28 cellular contexts compared by ENCODE assay signal in the genomic region with DNA sequence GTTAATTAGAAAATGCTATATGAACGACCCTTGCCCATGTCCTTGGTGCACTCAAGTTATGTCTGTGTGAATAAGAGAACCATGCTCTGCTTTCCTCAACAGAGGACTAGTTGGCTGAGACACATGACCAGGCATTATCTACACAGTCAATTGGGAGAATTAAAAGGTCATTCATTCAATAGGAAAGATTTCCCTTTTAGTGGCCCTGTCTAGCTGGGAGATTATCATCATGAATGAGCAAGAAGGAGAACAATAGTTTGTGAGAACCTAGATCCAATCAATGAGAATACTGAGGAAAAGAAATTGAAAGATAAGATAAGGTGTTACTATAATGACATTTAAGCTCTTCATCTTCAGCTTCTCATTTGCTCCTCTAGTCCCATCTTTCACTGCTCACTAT.
"Had no signal": no experiment of that assay in that cellular context is flagged by ENCODE, and none has a peak within 500 bp of the region (broad histone marks: within the 10 kb centered on the region; RNA-seq: fewer than 3 reads in every experiment).

No MANE protein-coding gene starts in this region.

- H3K4me3 ChIP-seq: ovary, psoas muscle, right lobe of liver, sigmoid colon, stomach, thoracic aorta, thyroid gland, tibial nerve, upper lobe of left lung, vagina had no signal

- H3K79me2 ChIP-seq: parathyroid adenoma had no signal

- DNase-seq: natural killer cell; nucleus accumbens; ovary; posterior cingulate gyrus; psoas muscle; right cardiac atrium; right lobe of liver; sigmoid colon; small intestine; stimulated activated CD4-positive, alpha-beta T cell treated with anti-CD3 and anti-CD28 coated beads, Interleukin-15, amount 100 ng/mL, for 24 hours; stimulated activated CD4-positive, alpha-beta T cell treated with anti-CD3 and anti-CD28 coated beads, Interleukin-2, amount 100 ng/mL, for 24 hours; stimulated activated CD4-positive, alpha-beta T cell treated with anti-CD3 and anti-CD28 coated beads, Interleukin-2, amount 100 ng/mL, for 48 hours; stimulated activated CD4-positive, alpha-beta T cell treated with anti-CD3 and anti-CD28 coated beads, Interleukin-4, amount 100 ng/mL, for 24 hours; stimulated activated naive B cell treated with anti-CD40 and anti-IgM and Interleukin-4, amounts not matched to agents 10 μg/mL and 1 μg/mL and 100 μg/mL, for 72 hours; stimulated activated naive CD4-positive, alpha-beta T cell treated with Interleukin-2 at 50 U/mL for 16 hours; stomach; thyroid gland; trophoblast cell; upper lobe of left lung had no signal

- H3K27me3 ChIP-seq: neutrophil, ovary, right lobe of liver, sigmoid colon, stomach, thyroid gland, tibial nerve, upper lobe of left lung, vagina had no signal

- H3K36me3 ChIP-seq: neutrophil, ovary, right lobe of liver, sigmoid colon, stomach, thoracic aorta, thyroid gland, tibial nerve, upper lobe of left lung, vagina had no signal

- H2AFZ ChIP-seq: parathyroid adenoma had no signal

- H3K4me1 ChIP-seq: parathyroid adenoma, psoas muscle, right lobe of liver, stomach, thyroid gland, upper lobe of left lung had no signal

- H3K27me3 Mint-ChIP-seq: progenitor cell of endocrine pancreas; stimulated activated naive B cell treated with anti-CD40 and anti-IgM and Interleukin-4, amounts not matched to agents 10 μg/mL and 1 μg/mL and 100 μg/mL, for 72 hours; stimulated activated naive CD8-positive, alpha-beta T cell treated with anti-CD3 and anti-CD28 coated beads, Interleukin-15, Interleukin-2, amounts not matched to agents 100 ng/mL and 50 ng/mL, for 24 hours had no signal

- H3K4me3 Mint-ChIP-seq: natural killer cell; nephron; stimulated activated effector memory CD8-positive, alpha-beta T cell treated with anti-CD3 and anti-CD28 coated beads, Interleukin-12 subunit alpha, Interleukin-12 subunit beta, amount 100 ng/mL, for 72 hours; stimulated activated naive B cell treated with anti-CD40 and anti-IgM and Interleukin-4, amounts not matched to agents 10 μg/mL and 1 μg/mL and 100 μg/mL, for 72 hours; stimulated activated naive CD8-positive, alpha-beta T cell treated with anti-CD3 and anti-CD28 coated beads, Interleukin-15, Interleukin-2, amounts not matched to agents 100 ng/mL and 50 ng/mL, for 24 hours had no signal

- H3K4me1 Mint-ChIP-seq: natural killer cell; stimulated activated effector memory CD8-positive, alpha-beta T cell treated with anti-CD3 and anti-CD28 coated beads, Interleukin-12 subunit alpha, Interleukin-12 subunit beta, amount 100 ng/mL, for 72 hours; stimulated activated naive B cell treated with anti-CD40 and anti-IgM and Interleukin-4, amounts not matched to agents 10 μg/mL and 1 μg/mL and 100 μg/mL, for 72 hours had no signal

- H3K9ac ChIP-seq: parathyroid adenoma had no signal

- H3K27ac Mint-ChIP-seq: natural killer cell; nephron; progenitor cell of endocrine pancreas; stimulated activated effector memory CD8-positive, alpha-beta T cell treated with anti-CD3 and anti-CD28 coated beads, Interleukin-12 subunit alpha, Interleukin-12 subunit beta, amount 100 ng/mL, for 72 hours; stimulated activated naive B cell treated with anti-CD40 and anti-IgM and Interleukin-4, amounts not matched to agents 10 μg/mL and 1 μg/mL and 100 μg/mL, for 72 hours; stimulated activated naive CD8-positive, alpha-beta T cell treated with anti-CD3 and anti-CD28 coated beads, Interleukin-15, Interleukin-2, amounts not matched to agents 100 ng/mL and 50 ng/mL, for 24 hours had no signal

- H3K27ac ChIP-seq: neutrophil, ovary, parathyroid adenoma, psoas muscle, right lobe of liver, sigmoid colon, stomach, thoracic aorta, thyroid gland, tibial nerve, upper lobe of left lung, vagina had no signal

- H3K36me3 Mint-ChIP-seq: stimulated activated effector memory CD8-positive, alpha-beta T cell treated with anti-CD3 and anti-CD28 coated beads, Interleukin-12 subunit alpha, Interleukin-12 subunit beta, amount 100 ng/mL, for 72 hours; stimulated activated naive B cell treated with anti-CD40 and anti-IgM and Interleukin-4, amounts not matched to agents 10 μg/mL and 1 μg/mL and 100 μg/mL, for 72 hours had no signal

- H3K9me3 ChIP-seq: neutrophil, ovary, psoas muscle, right lobe of liver, thoracic aorta, thyroid gland, upper lobe of left lung, vagina had no signal
